Comparison of ENCODE assay signal across 8 cellular contexts in the genomic region with DNA sequence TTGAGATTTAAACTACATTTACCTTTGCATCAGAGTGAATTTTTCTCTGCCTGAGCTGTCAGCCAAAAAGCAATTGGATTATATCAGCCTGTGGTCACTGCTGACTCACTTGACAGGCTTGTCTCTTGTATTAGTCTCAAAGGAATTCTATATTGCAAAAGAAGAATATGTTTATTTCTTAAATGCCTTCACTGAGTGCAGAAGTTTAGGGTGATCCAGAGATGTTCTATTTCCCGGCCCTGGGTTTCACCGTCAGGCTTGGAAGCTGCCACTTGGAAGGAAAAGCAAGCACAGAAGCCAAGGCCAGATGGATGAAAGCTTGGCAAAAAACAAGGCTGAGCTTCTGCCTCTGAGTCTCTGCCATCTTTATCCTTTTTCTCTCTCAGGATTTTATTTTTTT.
DNase-seq lines count a peak whose midpoint lies in the region; ATAC-seq and TF ChIP-seq lines count a peak whose summit lies in the region.

No MANE protein-coding gene starts in this region.

- peak overlapping the region; percentile 76 for H3K27ac ChIP-seq in VCaP

- intact Hi-C loops in Right ventricle myocardium superior (cut with DNase I) (no loop called here), sciatic nerve (cut with DNase I) (no loop called here)

- TF ChIP-seq CTCF in VCaP (conservative IDR thresholded peaks at IDR 0.05) = no peak

- DNase-seq in GM04504 (ENCODE audit: low read depth) (peak; percentile 86), Right ventricle myocardium superior (no peak), sciatic nerve (ENCODE audit: low spot score) (no peak), DMS153 treated with DMSO at 0.1 percent for 48 hours (lab: John Stamatoyannopoulos, UW; ENCODE audit: unreplicated experiment) (no peak), NCI-H1436 treated with DMSO at 0.1 percent for 48 hours (lab: John Stamatoyannopoulos, UW) (no peak)

- peak; percentile 76 for ATAC-seq in Right ventricle myocardium superior (ENCODE audit: poor library complexity)
- peak; percentile 94 for ATAC-seq in sciatic nerve
- ATAC-seq in HG03439 (IDR thresholded peaks at IDR 0.05; ENCODE audit: unreplicated experiment) = no peak
- ATAC-seq in HG02938 (IDR thresholded peaks at IDR 0.05; ENCODE audit: unreplicated experiment) = no peak

Comparison
In these comparisons a context has a peak if more than half of its experiments do, and no peak if none do; other contexts are left out.
1. ATAC-seq: peak in Right ventricle myocardium superior (single experiment) and sciatic nerve (single experiment); none in HG03439 (single experiment) and HG02938 (single experiment).